Comparison of ENCODE assay signal across 9 cellular contexts in genomic region chr12:131833896-131834641, GRCh38. TPM values are rescaled to one million over a fixed set of nuclear protein-coding genes. Genes with fewer than 3 reads are reported as not detected.
DNase-seq lines count a peak whose midpoint lies in the region; ATAC-seq and TF ChIP-seq lines count a peak whose summit lies in the region.
"Had no signal": no experiment of that assay in that cellular context is flagged by ENCODE, and none has a peak within 500 bp of the region (broad histone marks: within the 10 kb centered on the region; RNA-seq: fewer than 3 reads in every experiment).

No MANE protein-coding gene starts in this region.

- CTCF ChIA-PET in HCT116 (lab: Charles Lee) = interaction anchor here (0.7 kb wide), 1 partner anchor 379 kb away, joined by 3 read pairs; no protein-coding TSS in a partner anchor
- CTCF ChIA-PET in T-cell (lab: Charles Lee) = no interaction called here

- H3K4me1 Mint-ChIP-seq in T-cell = peaks cover 9 to 11% (median 10%) of the 10 kb centered on the region in 3 donors

- DNase-seq in HCT116 (ENCODE audit: low read depth, low spot score) = no peak
- peak in 31 of 58 donors; percentile 21 to 82 (median 60) for DNase-seq in anterior cingulate cortex (lab: John Stamatoyannopoulos, UW)
- peak; percentile 48 to 52 for DNase-seq in lung microvascular endothelial cell (ENCODE audit: low read depth in 2 of 2)
- no peak for DNase-seq in DMS79 treated with DMSO at 0.1 percent for 48 hours (lab: John Stamatoyannopoulos, UW)
- DNase-seq in T-cell = no peak
- no peak for DNase-seq in MM.1S

- peaks cover 0 to 94% (median 73%) of the 10 kb centered on the region in 11 experiments; a peak in 19 of 22 replicates for H4K20me1 ChIP-seq in BLaER1 treated with 17β-estradiol and CSF1 and Interleukin-3, amounts not matched to agents 10 nM and 100 nM
- H4K20me1 ChIP-seq in HCT116 (ENCODE audit: insufficient read depth) = no peaks in the 10 kb centered on the region
- H4K20me1 ChIP-seq in MM.1S (ENCODE audit: insufficient read depth, low read length) = no peaks in the 10 kb centered on the region

- H3K27me3 ChIP-seq in BLaER1 treated with 17β-estradiol and CSF1 and Interleukin-3, amounts not matched to agents 10 nM and 100 nM = peaks cover 39 to 45% (median 42%) of the 10 kb centered on the region in 11 experiments
- H3K27me3 ChIP-seq in HCT116 (ENCODE audit: insufficient read depth, low read length) (no peaks in the 10 kb centered on the region), MM.1S (replicated peaks; ENCODE audit: insufficient read depth, low read length) (peaks cover 25% of the 10 kb centered on the region)

- POLR2A ChIA-PET in HCT116 (lab: Charles Lee) (no interaction called here), T-cell (lab: Charles Lee) (interaction anchor here in 1 of 2 donors (0.7 kb wide), 1 partner anchor 124 kb away, joined by 3 read pairs; no protein-coding TSS in a partner anchor)

- H3K36me3 Mint-ChIP-seq in T-cell = no peaks in the 10 kb centered on the region

- 0 out of 22 replicates have a peak, but pooled peaks cover 0 to under 1% (median 0%) of the 10 kb centered on the region in 11 experiments for H3K36me3 ChIP-seq in BLaER1 treated with 17β-estradiol and CSF1 and Interleukin-3, amounts not matched to agents 10 nM and 100 nM
- no peaks in the 10 kb centered on the region for H3K36me3 ChIP-seq in HCT116 (ENCODE audit: control insufficient read depth in 1 of 2, insufficient read depth in 2 of 2, low read length in 2 of 2)
- H3K36me3 ChIP-seq in MM.1S (replicated peaks; ENCODE audit: insufficient read depth, low read length) = no peaks in the 10 kb centered on the region
- H3K36me3 ChIP-seq: tibial artery had no signal

- no TSS peak for BruUV-seq in HCT116 (replicated peaks; lab: Mats Ljungman, UMichigan)

- no peak overlapping the region for H3K9ac ChIP-seq in BLaER1 treated with 17β-estradiol and CSF1 and Interleukin-3, amounts not matched to agents 10 nM and 100 nM
- H3K9ac ChIP-seq in HCT116 (ENCODE audit: low read length) = no peak overlapping the region
- no peak overlapping the region for H3K9ac ChIP-seq in MM.1S (ENCODE audit: low read length)

- intact Hi-C loops in HCT116 (cut with micrococcal nuclease) = loop anchor here (5.0 kb wide), 1 partner anchor 382 kb away; no protein-coding TSS in a partner anchor

- H3K9me2 ChIP-seq in HCT116 (ENCODE audit: insufficient read depth) (no peaks in the 10 kb centered on the region), MM.1S (replicated peaks; ENCODE audit: insufficient read depth, low read length) (no peaks in the 10 kb centered on the region)

- peak; percentile 81 for TF ChIP-seq RAD21 in HCT116 (IDR thresholded peaks at IDR 0.05; ENCODE audit: low read depth)

- H3K4me3 ChIP-seq in BLaER1 treated with 17β-estradiol and CSF1 and Interleukin-3, amounts not matched to agents 10 nM and 100 nM = no peak overlapping the region
- H3K4me3 ChIP-seq in HCT116 (replicated peaks in 1 of 2; ENCODE audit: low read depth in 1 of 2, low read length in 2 of 2) = no peak overlapping the region
- no peak overlapping the region for H3K4me3 ChIP-seq in MM.1S (ENCODE audit: low read length)
- H3K4me3 ChIP-seq: tibial artery had no signal

- peak; percentile 34; the same call in 1 of the 2 replicates for ATAC-seq in HCT116
- no peak for ATAC-seq in T-cell (replicated peaks in 1 of 4)
- no peak for ATAC-seq in HG03045 (IDR thresholded peaks at IDR 0.05; ENCODE audit: unreplicated experiment)

- peaks cover 22 to 65% (median 57%) of the 10 kb centered on the region in 10 experiments; a peak in 19 of 20 replicates for H3K4me1 ChIP-seq in BLaER1 treated with 17β-estradiol and CSF1 and Interleukin-3, amounts not matched to agents 10 nM and 100 nM
- H3K4me1 ChIP-seq in HCT116 (ENCODE audit: control insufficient read depth in 1 of 2, insufficient read depth in 2 of 2, low read length in 2 of 2) = peaks cover 12 to 25% of the 10 kb centered on the region in 2 experiments; a peak in 3 of 4 replicates
- no peaks in the 10 kb centered on the region for H3K4me1 ChIP-seq in MM.1S (ENCODE audit: low read length)

- no peak overlapping the region for H2AFZ ChIP-seq in HCT116 (ENCODE audit: low read depth, low read length, poor library complexity, severe bottlenecking)
- no peak overlapping the region for H2AFZ ChIP-seq in MM.1S (ENCODE audit: low read length)

- H3K9me3 Mint-ChIP-seq in T-cell = no peaks in the 10 kb centered on the region

- no peak overlapping the region for H3K27ac ChIP-seq in BLaER1 treated with 17β-estradiol and CSF1 and Interleukin-3, amounts not matched to agents 10 nM and 100 nM
- H3K27ac ChIP-seq in HCT116 (ENCODE audit: low read depth, low read length) (no peak overlapping the region), MM.1S (ENCODE audit: low read length) (no peak overlapping the region)
- H3K27ac ChIP-seq: tibial artery had no signal

- H3K27ac Mint-ChIP-seq in T-cell = no peak overlapping the region

- peaks cover 2% of the 10 kb centered on the region; the same call in 1 of the 2 replicates for H3K79me2 ChIP-seq in HCT116 (ENCODE audit: insufficient read depth, low read length)
- no peaks in the 10 kb centered on the region for H3K79me2 ChIP-seq in MM.1S (ENCODE audit: low read length)

- no peaks in the 10 kb centered on the region for H3K9me3 ChIP-seq in BLaER1 treated with 17β-estradiol and CSF1 and Interleukin-3, amounts not matched to agents 10 nM and 100 nM (replicated peaks in 1 of 11)
- H3K9me3 ChIP-seq in HCT116 (ENCODE audit: control insufficient read depth in 1 of 2, insufficient read depth in 1 of 2, low read depth in 1 of 2, low read length in 2 of 2) (no peaks in the 10 kb centered on the region), MM.1S (replicated peaks; ENCODE audit: insufficient read depth, low read length) (no peaks in the 10 kb centered on the region)
- H3K9me3 ChIP-seq: tibial artery had no signal

- TF ChIP-seq POLR2A in HCT116 (IDR thresholded peaks at IDR 0.05; ENCODE audit: borderline replicate concordance, extremely low read depth, insufficient read depth, insufficient read length) = no peak

- peak overlapping the region in 6 of 11 experiments; percentile 9 to 67 (median 35); a peak in 4 of 22 replicates for H3K4me2 ChIP-seq in BLaER1 treated with 17β-estradiol and CSF1 and Interleukin-3, amounts not matched to agents 10 nM and 100 nM
- H3K4me2 ChIP-seq in HCT116 (ENCODE audit: low read length) (no peak overlapping the region), MM.1S (ENCODE audit: low read depth, low read length) (no peak overlapping the region)

- H3K27me3 Mint-ChIP-seq in T-cell = peaks cover 14 to 29% of the 10 kb centered on the region in 2 donors

- RAD21 ChIA-PET in HCT116 (lab: Charles Lee; ENCODE audit: low non-redundant PET in 1 of 2, low total read pairs in 2 of 2, uncharacterized antibody in 2 of 2, unreplicated experiment in 2 of 2) = no interaction called here

- no peak overlapping the region for H3K4me3 Mint-ChIP-seq in T-cell

- H3F3A ChIP-seq in MM.1S (ENCODE audit: insufficient read depth, low read length) = no peaks in the 10 kb centered on the region

- TF ChIP-seq CTCF in HCT116 (IDR thresholded peaks at IDR 0.05 in 2 of 3, conservative IDR thresholded peaks at IDR 0.05 in 1 of 3; ENCODE audit: borderline replicate concordance in 1 of 3, insufficient read depth in 1 of 3, low read depth in 2 of 3, low read length in 2 of 3) = peak; percentile 56 to 71 (median 66); a peak in 5 of 6 replicates
- no peak for TF ChIP-seq CTCF in MM.1S (IDR thresholded peaks at IDR 0.05; ENCODE audit: low read length)

TF ChIP-seq in HCT116, 20 proteins besides CTCF, POLR2A, EP300 and RAD21:
- TF ChIP-seq EZH2 (IDR thresholded peaks at IDR 0.05) (no peak), TCF7L2 (IDR thresholded peaks at IDR 0.05; ENCODE audit: borderline replicate concordance, extremely low read depth, insufficient read depth, insufficient read length) (no peak), YY1 (IDR thresholded peaks at IDR 0.05; ENCODE audit: extremely low read depth, insufficient replicate concordance, low read depth, low read length) (peak; percentile 26)

RNA-seq across cellular contexts. Expression of gene MMP17, which starts 5.9 kb away (rescaled TPM):
- total RNA-seq in HCT116 (2021; ENCODE audit: unreplicated experiment) = 14.3 TPM
- 14.5 and 16.0 TPM in 2 replicates for polyA plus RNA-seq in HCT116 (2012)
- total RNA-seq in lung microvascular endothelial cell = 5.0 and 9.9 TPM in 2 replicates
- total RNA-seq in T-cell = 1 to 10 TPM in 3 of 5 donors, under 1 TPM in 2; 0.58 to 2.7 (median 1.2) TPM

Comparison
In these comparisons a context has a peak if more than half of its experiments do, and no peak if none do; other contexts are left out.
1. H3K4me2 ChIP-seq: peak in BLaER1 treated with 17β-estradiol and CSF1 and Interleukin-3, amounts not matched to agents 10 nM and 100 nM (6 of 11); none in HCT116 (single experiment) and MM.1S (single experiment).
2. DNase-seq: peak in anterior cingulate cortex (31 of 58) and lung microvascular endothelial cell (2 of 2); none in HCT116 (single experiment), DMS79 treated with DMSO at 0.1 percent for 48 hours (single experiment), T-cell (0 of 34) and MM.1S (single experiment).